ENCODE assay signal across 1 cellular context in genomic region chr2:17541514-17541950, GRCh38.
TF ChIP-seq lines count a peak whose summit lies in the region.

No MANE protein-coding gene starts in this region.

TF ChIP-seq in H1, 55 proteins besides CTCF, POLR2A, EP300 and RAD21 (continued from another document):
- TF ChIP-seq SP1 (IDR thresholded peaks at IDR 0.05; ENCODE audit: low read depth, low read length) (no peak), SAP30 (IDR thresholded peaks at IDR 0.05; ENCODE audit: insufficient read depth, insufficient replicate concordance, low read length) (no peak), YY1 (IDR thresholded peaks at IDR 0.05; ENCODE audit: low read depth, low read length) (no peak)
